In genomic region chr9:126723807-126724172, GRCh38 we compare ENCODE assay signal across 8 cellular contexts.
DNase-seq lines count a peak whose midpoint lies in the region; ATAC-seq and TF ChIP-seq lines count a peak whose summit lies in the region.

No MANE protein-coding gene starts in this region.

- H3K9me3 ChIP-seq in hepatocyte (ENCODE audit: low read depth) = no peaks in the 10 kb centered on the region

- peaks cover 11% of the 10 kb centered on the region for H3K4me1 ChIP-seq in hepatocyte (ENCODE audit: insufficient read depth)

- H3K79me2 ChIP-seq in hepatocyte = no peaks in the 10 kb centered on the region

- no peaks in the 10 kb centered on the region for H3K36me3 ChIP-seq in hepatocyte (replicated peaks; ENCODE audit: insufficient read depth, low read depth)

- no peaks in the 10 kb centered on the region for H3K36me3 Mint-ChIP-seq in activated T-cell treated with anti-CD3 and anti-CD28 coated beads, Interleukin-2, amount 50 U/mL, for 4 hours (ENCODE audit: insufficient read depth)

- no peak for TF ChIP-seq CTCF in hepatocyte (IDR thresholded peaks at IDR 0.05; ENCODE audit: poor library complexity)

- H3K9me3 Mint-ChIP-seq in activated T-cell treated with anti-CD3 and anti-CD28 coated beads, Interleukin-2, amount 50 U/mL, for 4 hours = no peaks in the 10 kb centered on the region

- no peak for ATAC-seq in activated T-cell treated with anti-CD3 and anti-CD28 coated beads, Interleukin-2, amount 50 U/mL, for 4 hours
- ATAC-seq in GM21723 (IDR thresholded peaks at IDR 0.05; ENCODE audit: unreplicated experiment) (no peak), HG02588 (IDR thresholded peaks at IDR 0.05; ENCODE audit: unreplicated experiment) (no peak)

- H3K4me2 ChIP-seq in hepatocyte = peak overlapping the region; percentile 87

- H3K27ac ChIP-seq in hepatocyte = no peak overlapping the region
- H3K27ac ChIP-seq in temporal lobe (ENCODE audit: low read depth, low read length) = peak overlapping the region; percentile 82

- H2AFZ ChIP-seq in hepatocyte = no peak overlapping the region

- H3K4me3 ChIP-seq in hepatocyte = no peak overlapping the region

- H3K9me2 ChIP-seq in hepatocyte (replicated peaks; ENCODE audit: insufficient read depth) = no peaks in the 10 kb centered on the region

- H3K27me3 Mint-ChIP-seq in activated T-cell treated with anti-CD3 and anti-CD28 coated beads, Interleukin-2, amount 50 U/mL, for 4 hours (ENCODE audit: low read depth) = peaks cover 3% of the 10 kb centered on the region

- peaks cover 29% of the 10 kb centered on the region for H3K27me3 ChIP-seq in hepatocyte

- WGBS in hepatocyte (ENCODE audit: low lambda C conversion rate, missing lambda C conversion rate) = 45% methylated on average over 14 of the region's 14 CpGs

- H3K4me3 Mint-ChIP-seq in activated T-cell treated with anti-CD3 and anti-CD28 coated beads, Interleukin-2, amount 50 U/mL, for 4 hours = peak overlapping the region; percentile 85

- H3K4me1 Mint-ChIP-seq in activated T-cell treated with anti-CD3 and anti-CD28 coated beads, Interleukin-2, amount 50 U/mL, for 4 hours (ENCODE audit: low read depth) = peaks cover 35% of the 10 kb centered on the region

- H4K20me1 ChIP-seq in hepatocyte (ENCODE audit: insufficient read depth, poor library complexity, severe bottlenecking) = no peaks in the 10 kb centered on the region

- no peak for DNase-seq in activated T-cell treated with anti-CD3 and anti-CD28 coated beads, Interleukin-2, amount 50 U/mL, for 4 hours
- DNase-seq in activated T-cell treated with anti-CD3 and anti-CD28 coated beads for 4 hours (no peak), SW480 (ENCODE audit: low spot score) (peak; percentile 28), hepatocyte (ENCODE audit: low spot score) (no peak)
- no peak for DNase-seq in central memory CD4-positive, alpha-beta T cell
